In genomic region chr2:37838541-37839167, GRCh38 we compare ENCODE assay signal across 19 cellular contexts.
"Had no signal": no experiment of that assay in that cellular context is flagged by ENCODE, and none has a peak within 500 bp of the region (broad histone marks: within the 10 kb centered on the region; RNA-seq: fewer than 3 reads in every experiment).

No MANE protein-coding gene starts in this region.

- DNase-seq: activated CD4-positive, alpha-beta T cell treated with anti-CD3 and anti-CD28 coated beads, Interleukin-2, amount 10 ng/mL, durations not matched to agents 24 days and 14 days; activated CD8-positive, alpha-beta T cell treated with anti-CD3 and anti-CD28 coated beads, Interleukin-2, amount 10 ng/mL, durations not matched to agents 7 days and 5 days; activated naive CD4-positive, alpha-beta T cell treated with anti-CD3 and anti-CD28 coated beads, Interleukin-2, amount 10 ng/mL, durations not matched to agents 7 days and 5 days; activated naive CD8-positive, alpha-beta T cell treated with anti-CD3 and anti-CD28 coated beads, Interleukin-2, amount 50 U/mL, for 24 hours; activated T-cell treated with anti-CD3 and anti-CD28 coated beads, Interleukin-2, amount 50 U/mL, for 24 hours; anterior cingulate cortex; caudate nucleus; head of caudate nucleus; mammary epithelial cell; naive thymus-derived CD4-positive, alpha-beta T cell; spleen; stimulated activated CD4-positive, alpha-beta T cell treated with anti-CD3 and anti-CD28 coated beads, Interleukin-4, amount 100 ng/mL, for 4 hours; stimulated activated naive B cell treated with anti-CD40 and anti-IgM and Interleukin-4, amounts not matched to agents 10 μg/mL and 1 μg/mL and 100 μg/mL, for 72 hours had no signal

- H3K9ac ChIP-seq: parathyroid adenoma had no signal

- H3K36me3 Mint-ChIP-seq: activated naive CD4-positive, alpha-beta T cell treated with anti-CD3 and anti-CD28 coated beads, Interleukin-2, amount 10 ng/mL, durations not matched to agents 7 days and 5 days; brain; naive thymus-derived CD4-positive, alpha-beta T cell; stimulated activated naive B cell treated with anti-CD40 and anti-IgM and Interleukin-4, amounts not matched to agents 10 μg/mL and 1 μg/mL and 100 μg/mL, for 72 hours had no signal

- H3K4me1 ChIP-seq: parathyroid adenoma, thyroid gland had no signal

- H3K9me3 Mint-ChIP-seq: activated CD4-positive, alpha-beta T cell treated with anti-CD3 and anti-CD28 coated beads, Interleukin-2, amount 10 ng/mL, durations not matched to agents 24 days and 14 days; activated naive CD4-positive, alpha-beta T cell treated with anti-CD3 and anti-CD28 coated beads, Interleukin-2, amount 10 ng/mL, durations not matched to agents 7 days and 5 days; activated naive CD8-positive, alpha-beta T cell treated with anti-CD3 and anti-CD28 coated beads, Interleukin-2, amount 50 U/mL, for 24 hours; activated T-cell treated with anti-CD3 and anti-CD28 coated beads, Interleukin-2, amount 50 U/mL, for 24 hours; naive thymus-derived CD4-positive, alpha-beta T cell; stimulated activated naive B cell treated with anti-CD40 and anti-IgM and Interleukin-4, amounts not matched to agents 10 μg/mL and 1 μg/mL and 100 μg/mL, for 72 hours; T-helper 2 cell treated with Interferon-gamma antibody and Interleukin-4, amounts not matched to agents 5 μg/mL and 100 μg/mL, for 36 hours had no signal

- H3K27me3 Mint-ChIP-seq: activated naive CD8-positive, alpha-beta T cell treated with anti-CD3 and anti-CD28 coated beads, Interleukin-2, amount 50 U/mL, for 24 hours; activated T-cell treated with anti-CD3 and anti-CD28 coated beads, Interleukin-2, amount 50 U/mL, for 24 hours had no signal

- H3K9me3 ChIP-seq: left ventricle myocardium inferior, mucosa of descending colon, spleen, thyroid gland had no signal

- H3K4me3 Mint-ChIP-seq: activated CD4-positive, alpha-beta T cell treated with anti-CD3 and anti-CD28 coated beads, Interleukin-2, amount 10 ng/mL, durations not matched to agents 24 days and 14 days; activated CD8-positive, alpha-beta T cell treated with anti-CD3 and anti-CD28 coated beads, Interleukin-2, amount 10 ng/mL, durations not matched to agents 7 days and 5 days; activated naive CD4-positive, alpha-beta T cell treated with anti-CD3 and anti-CD28 coated beads, Interleukin-2, amount 10 ng/mL, durations not matched to agents 7 days and 5 days; activated naive CD8-positive, alpha-beta T cell treated with anti-CD3 and anti-CD28 coated beads, Interleukin-2, amount 50 U/mL, for 24 hours; activated T-cell treated with anti-CD3 and anti-CD28 coated beads, Interleukin-2, amount 50 U/mL, for 24 hours; brain; naive thymus-derived CD4-positive, alpha-beta T cell; stimulated activated naive B cell treated with anti-CD40 and anti-IgM and Interleukin-4, amounts not matched to agents 10 μg/mL and 1 μg/mL and 100 μg/mL, for 72 hours; T-helper 2 cell treated with Interferon-gamma antibody and Interleukin-4, amounts not matched to agents 5 μg/mL and 100 μg/mL, for 36 hours had no signal

- H2AFZ ChIP-seq: parathyroid adenoma had no signal

- H3K36me3 ChIP-seq: left ventricle myocardium inferior, spleen, thyroid gland had no signal

- H3K4me3 ChIP-seq: left ventricle myocardium inferior, mucosa of descending colon, spleen, thyroid gland had no signal

- H3K27ac ChIP-seq: left ventricle myocardium inferior, parathyroid adenoma, spleen, thyroid gland had no signal

- H3K27ac Mint-ChIP-seq: activated CD4-positive, alpha-beta T cell treated with anti-CD3 and anti-CD28 coated beads, Interleukin-2, amount 10 ng/mL, durations not matched to agents 24 days and 14 days; activated CD8-positive, alpha-beta T cell treated with anti-CD3 and anti-CD28 coated beads, Interleukin-2, amount 10 ng/mL, durations not matched to agents 7 days and 5 days; activated naive CD4-positive, alpha-beta T cell treated with anti-CD3 and anti-CD28 coated beads, Interleukin-2, amount 10 ng/mL, durations not matched to agents 7 days and 5 days; activated naive CD8-positive, alpha-beta T cell treated with anti-CD3 and anti-CD28 coated beads, Interleukin-2, amount 50 U/mL, for 24 hours; activated T-cell treated with anti-CD3 and anti-CD28 coated beads, Interleukin-2, amount 50 U/mL, for 24 hours; naive thymus-derived CD4-positive, alpha-beta T cell; stimulated activated naive B cell treated with anti-CD40 and anti-IgM and Interleukin-4, amounts not matched to agents 10 μg/mL and 1 μg/mL and 100 μg/mL, for 72 hours; T-helper 2 cell treated with Interferon-gamma antibody and Interleukin-4, amounts not matched to agents 5 μg/mL and 100 μg/mL, for 36 hours had no signal

- ATAC-seq: activated CD8-positive, alpha-beta T cell treated with anti-CD3 and anti-CD28 coated beads, Interleukin-2, amount 10 ng/mL, durations not matched to agents 7 days and 5 days; activated naive CD8-positive, alpha-beta T cell treated with anti-CD3 and anti-CD28 coated beads, Interleukin-2, amount 50 U/mL, for 24 hours; naive thymus-derived CD4-positive, alpha-beta T cell; stimulated activated naive B cell treated with anti-CD40 and anti-IgM and Interleukin-4, amounts not matched to agents 10 μg/mL and 1 μg/mL and 100 μg/mL, for 72 hours had no signal

- H3K27me3 ChIP-seq: spleen, thyroid gland had no signal
